8 cellular contexts compared by ENCODE assay signal in genomic region chr15:96014939-96015338, GRCh38.
"Had no signal": no experiment of that assay in that cellular context is flagged by ENCODE, and none has a peak within 500 bp of the region (broad histone marks: within the 10 kb centered on the region; RNA-seq: fewer than 3 reads in every experiment).

No MANE protein-coding gene starts in this region.

- H3K9ac ChIP-seq: KMS-11 had no signal

- H2AFZ ChIP-seq: GM23338 had no signal

- H3K27ac ChIP-seq: KMS-11 had no signal

- H3K4me3 ChIP-seq: GM23338 had no signal

- FAIRE-seq: H1, H54, HTR-8/SVneo had no signal

- DNase-seq: H9, HCEC 1CT, KBM-7 had no signal

- H3K4me2 ChIP-seq: GM23338, KMS-11 had no signal

- ATAC-seq: GM23338 had no signal
